Comparison of ENCODE assay signal across 8 cellular contexts in genomic region chr11:72848846-72849466, GRCh38. TPM values are rescaled to one million over a fixed set of nuclear protein-coding genes. Genes with fewer than 3 reads are reported as not detected.
DNase-seq lines count a peak whose midpoint lies in the region; ATAC-seq, FAIRE-seq and TF ChIP-seq lines count a peak whose summit lies in the region.

No MANE protein-coding gene starts in this region.

- DNase-seq in Calu3 (peak; percentile 36), HPDE6-E6E7 (ENCODE audit: extremely low spot score) (peak; percentile 28), SW480 (ENCODE audit: low spot score) (peak; percentile 42), endothelial cell of umbilical vein (ENCODE audit: low read depth, low spot score) (peak; percentile 59)

- no peaks in the 10 kb centered on the region for H3K27me3 ChIP-seq in endothelial cell of umbilical vein (ENCODE audit: control insufficient read depth in 2 of 2, insufficient read depth in 2 of 2, low read length in 2 of 2)

- no peaks in the 10 kb centered on the region for H3K9me3 ChIP-seq in endothelial cell of umbilical vein (replicated peaks; ENCODE audit: control insufficient read depth, insufficient read depth, low read length)

- no peak overlapping the region for H3K27ac ChIP-seq in endothelial cell of umbilical vein (ENCODE audit: insufficient read depth, low read depth, low read length)

- CTCF ChIA-PET in Calu3 (lab: Charles Lee) (no interaction called here), endothelial cell of umbilical vein (lab: Charles Lee) (interaction anchor here (1.4 to 2.3 kb wide), 3 partner anchors 9 to 124 kb away, joined by 6 to 10 read pairs (median 7); no protein-coding TSS in a partner anchor)

- H3K36me3 Mint-ChIP-seq in Calu3 (ENCODE audit: insufficient read depth, unreplicated experiment): no peaks in the 10 kb centered on the region
- H3K36me3 Mint-ChIP-seq in nephron (ENCODE audit: low read depth): peaks cover 27% of the 10 kb centered on the region

- peak; percentile 73 for FAIRE-seq in endothelial cell of umbilical vein (lab: Jason Lieb, UNC)

- BruUV-seq in Calu3 (replicated peaks; lab: Mats Ljungman, UMichigan) (no TSS peak), endothelial cell of umbilical vein (replicated peaks; lab: Mats Ljungman, UMichigan) (no TSS peak)

- H3K4me3 Mint-ChIP-seq in Calu3 (ENCODE audit: low read depth, unreplicated experiment) (no peak overlapping the region), nephron (no peak overlapping the region)

- H3K9me3 Mint-ChIP-seq in Calu3 (ENCODE audit: low read depth, unreplicated experiment) (no peaks in the 10 kb centered on the region), nephron (peaks cover 3% of the 10 kb centered on the region)

- H3K27ac Mint-ChIP-seq in Calu3 (ENCODE audit: unreplicated experiment) (no peak overlapping the region), nephron (no peak overlapping the region)

- no peak for ATAC-seq in GM21723 (IDR thresholded peaks at IDR 0.05; ENCODE audit: unreplicated experiment)
- no peak for ATAC-seq in HG02571 (IDR thresholded peaks at IDR 0.05; ENCODE audit: unreplicated experiment)
- no peak for ATAC-seq in GM19035 (IDR thresholded peaks at IDR 0.05; ENCODE audit: unreplicated experiment)

- H3K9ac ChIP-seq in endothelial cell of umbilical vein (replicated peaks; ENCODE audit: extremely low read depth, insufficient read depth, low read length): no peak overlapping the region

- H3K9me1 ChIP-seq in endothelial cell of umbilical vein (replicated peaks; ENCODE audit: control insufficient read depth, extremely low read depth, insufficient read depth, low read length): no peaks in the 10 kb centered on the region

- no peak overlapping the region for H2AFZ ChIP-seq in endothelial cell of umbilical vein (ENCODE audit: low read depth, low read length)

- dilution Hi-C loops in endothelial cell of umbilical vein (cut with MboI; ENCODE audit: extremely low pct_ligation_motif_present, low sequenced_read_pairs): no loop called here

- no peaks in the 10 kb centered on the region for H4K20me1 ChIP-seq in endothelial cell of umbilical vein (replicated peaks; ENCODE audit: control insufficient read depth, extremely low read depth, insufficient read depth, low read length)

- no peaks in the 10 kb centered on the region for H3K27me3 Mint-ChIP-seq in Calu3 (ENCODE audit: unreplicated experiment)
- H3K27me3 Mint-ChIP-seq in nephron (ENCODE audit: low read depth): no peaks in the 10 kb centered on the region

- H3K4me2 ChIP-seq in endothelial cell of umbilical vein (ENCODE audit: insufficient read depth, low read length): no peak overlapping the region

- TF ChIP-seq POLR2A in endothelial cell of umbilical vein (IDR thresholded peaks at IDR 0.05; ENCODE audit: low read depth, low read length): no peak

- H3K36me3 ChIP-seq in endothelial cell of umbilical vein (ENCODE audit: control insufficient read depth in 2 of 2, extremely low read depth in 1 of 2, insufficient read depth in 2 of 2, low read length in 2 of 2): peaks cover 0 to 4% of the 10 kb centered on the region in 2 experiments

- no peaks in the 10 kb centered on the region for H3K4me1 Mint-ChIP-seq in Calu3 (ENCODE audit: low read depth, unreplicated experiment)
- peaks cover 15% of the 10 kb centered on the region for H3K4me1 Mint-ChIP-seq in nephron

- no peaks in the 10 kb centered on the region for H3K4me1 ChIP-seq in endothelial cell of umbilical vein (ENCODE audit: control insufficient read depth, extremely low read depth, insufficient read depth, low read length)

- peak; percentile 41 for TF ChIP-seq CTCF in Calu3 (IDR thresholded peaks at IDR 0.05; ENCODE audit: unreplicated experiment)
- peak; percentile 58 to 62 for TF ChIP-seq CTCF in endothelial cell of umbilical vein (IDR thresholded peaks at IDR 0.05; ENCODE audit: extremely low read depth in 1 of 2, insufficient read depth in 1 of 2, low read depth in 1 of 2, low read length in 2 of 2)
- peak; percentile 58 to 72 (median 63) for TF ChIP-seq CTCF in nephron (IDR thresholded peaks at IDR 0.05; ENCODE audit: unreplicated experiment in 3 of 3)

- POLR2A ChIA-PET in endothelial cell of umbilical vein (lab: Charles Lee): no interaction called here

- intact Hi-C loops in Calu3 (cut with micrococcal nuclease; ENCODE audit: unreplicated experiment) (no loop called here), endothelial cell of umbilical vein (cut with micrococcal nuclease) (no loop called here)

- H3K79me2 ChIP-seq in endothelial cell of umbilical vein (ENCODE audit: control insufficient read depth, insufficient read depth, low read length): no peaks in the 10 kb centered on the region

- no peak overlapping the region for H3K4me3 ChIP-seq in endothelial cell of umbilical vein (replicated peaks in 1 of 3; ENCODE audit: insufficient read depth in 1 of 3, low read depth in 1 of 3, low read length in 3 of 3)

TF ChIP-seq in endothelial cell of umbilical vein, 7 proteins besides CTCF, POLR2A, EP300 and RAD21:
- TF ChIP-seq JUN (IDR thresholded peaks at IDR 0.05; ENCODE audit: borderline replicate concordance, insufficient read depth, insufficient read length, low read depth) (no peak), FOS (IDR thresholded peaks at IDR 0.05; ENCODE audit: borderline replicate concordance, insufficient read depth, low read length) (no peak), GATA2 (IDR thresholded peaks at IDR 0.05; ENCODE audit: insufficient read depth, insufficient read length, low read depth, low read length) (no peak), EZH2 (IDR thresholded peaks at IDR 0.05; ENCODE audit: borderline replicate concordance, low read depth, low read length, severe bottlenecking) (no peak), MAX (IDR thresholded peaks at IDR 0.05; ENCODE audit: insufficient read depth, insufficient read length) (no peak), MYC (IDR thresholded peaks at IDR 0.05; ENCODE audit: low read depth, low read length) (no peak)

RNA-seq across cellular contexts. Expression of gene ATG16L2, which starts 34.7 kb away (rescaled TPM):
- total RNA-seq in Calu3 (2022) (28.7 and 29.1 TPM in 2 replicates), endothelial cell of umbilical vein (24.7 and 26.5 TPM in 2 replicates)
- 30.5 TPM in 2 replicates for polyA plus RNA-seq in endothelial cell of umbilical vein
- polyA plus RNA-seq in endothelial cell of umbilical vein (2011; cell fraction: cytosol; rRNA removed): 6.3 and 10.5 TPM in 2 replicates
- 210 and 272 TPM in 2 replicates for polyA plus RNA-seq in endothelial cell of umbilical vein (2011; cell fraction: nucleus; rRNA removed)
- 13.6 and 19.3 TPM in 2 replicates for polyA plus RNA-seq in endothelial cell of umbilical vein (2012)
- polyA minus RNA-seq in endothelial cell of umbilical vein: 29.0 and 38.9 TPM in 2 replicates
- polyA minus RNA-seq in endothelial cell of umbilical vein (2011; cell fraction: cytosol; rRNA and poly(A)+ RNA removed): 3.0 TPM
- 43.4 and 44.2 TPM in 2 replicates for polyA minus RNA-seq in endothelial cell of umbilical vein (2011; cell fraction: nucleus; rRNA and poly(A)+ RNA removed)

RNA-seq across cellular contexts. Expression of gene STARD10, which starts 55.1 kb away (rescaled TPM):
- total RNA-seq in Calu3 (2022) (55.1 and 68.9 TPM in 2 replicates), endothelial cell of umbilical vein (14.4 and 16.1 TPM in 2 replicates)
- 22.5 and 23.2 TPM in 2 replicates for polyA plus RNA-seq in endothelial cell of umbilical vein
- 21.4 and 23.1 TPM in 2 replicates for polyA plus RNA-seq in endothelial cell of umbilical vein (2011; cell fraction: cytosol; rRNA removed)
- 10.3 and 14.7 TPM in 2 replicates for polyA plus RNA-seq in endothelial cell of umbilical vein (2011; cell fraction: nucleus; rRNA removed)
- polyA plus RNA-seq in endothelial cell of umbilical vein (2012): 14.6 and 26.1 TPM in 2 replicates
- polyA minus RNA-seq in endothelial cell of umbilical vein: 16.3 and 24.0 TPM in 2 replicates
- polyA minus RNA-seq in endothelial cell of umbilical vein (2011; cell fraction: cytosol; rRNA and poly(A)+ RNA removed): 4.6 TPM
- polyA minus RNA-seq in endothelial cell of umbilical vein (2011; cell fraction: nucleus; rRNA and poly(A)+ RNA removed): 2.8 and 2.9 TPM in 2 replicates
